ENCODE assay signal across 2 cellular contexts in genomic region chrX:48815266-48815665, GRCh38.
TF ChIP-seq lines count a peak whose summit lies in the region.

No MANE protein-coding gene starts in this region.

TF ChIP-seq in HepG2, 621 proteins besides CTCF, POLR2A, EP300 and RAD21:
- TF ChIP-seq FOXK2 (IDR thresholded peaks at IDR 0.05) (no peak), KLF11 (CRISPR knock-in tag; IDR thresholded peaks at IDR 0.05) (no peak), ZNF563 (CRISPR knock-in tag; IDR thresholded peaks at IDR 0.05) (no peak), ZNF3 (CRISPR knock-in tag; IDR thresholded peaks at IDR 0.05) (no peak), THAP7 (CRISPR knock-in tag; IDR thresholded peaks at IDR 0.05) (no peak), ZGPAT (CRISPR knock-in tag; IDR thresholded peaks at IDR 0.05) (no peak), XBP1 (CRISPR knock-in tag; IDR thresholded peaks at IDR 0.05) (no peak), U2AF1 (optimal IDR thresholded peaks at IDR 0.05; ENCODE audit: low read depth, low read length) (no peak), POLR2AphosphoS2 (IDR thresholded peaks at IDR 0.05; ENCODE audit: low read depth, low read length) (no peak), JUND (CRISPR knock-in tag; IDR thresholded peaks at IDR 0.05) (no peak), FOXM1 (CRISPR knock-in tag; IDR thresholded peaks at IDR 0.05) (no peak), ZNF720 (CRISPR knock-in tag; IDR thresholded peaks at IDR 0.05) (no peak), SAP130 (CRISPR knock-in tag; IDR thresholded peaks at IDR 0.05; ENCODE audit: low read depth) (no peak), HOXD1 (CRISPR knock-in tag; IDR thresholded peaks at IDR 0.05) (no peak), PATZ1 (CRISPR knock-in tag; IDR thresholded peaks at IDR 0.05) (no peak), FOXA1 (IDR thresholded peaks at IDR 0.05) (no peak), FOXA1 (CRISPR knock-in tag; IDR thresholded peaks at IDR 0.05) (no peak), ATAD3A (CRISPR knock-in tag; IDR thresholded peaks at IDR 0.05) (no peak), NRL (CRISPR knock-in tag; IDR thresholded peaks at IDR 0.05; ENCODE audit: borderline replicate concordance) (no peak), SAFB2 (CRISPR knock-in tag; IDR thresholded peaks at IDR 0.05; ENCODE audit: borderline replicate concordance, low read depth) (no peak)
- TF ChIP-seq, protein P1, sequence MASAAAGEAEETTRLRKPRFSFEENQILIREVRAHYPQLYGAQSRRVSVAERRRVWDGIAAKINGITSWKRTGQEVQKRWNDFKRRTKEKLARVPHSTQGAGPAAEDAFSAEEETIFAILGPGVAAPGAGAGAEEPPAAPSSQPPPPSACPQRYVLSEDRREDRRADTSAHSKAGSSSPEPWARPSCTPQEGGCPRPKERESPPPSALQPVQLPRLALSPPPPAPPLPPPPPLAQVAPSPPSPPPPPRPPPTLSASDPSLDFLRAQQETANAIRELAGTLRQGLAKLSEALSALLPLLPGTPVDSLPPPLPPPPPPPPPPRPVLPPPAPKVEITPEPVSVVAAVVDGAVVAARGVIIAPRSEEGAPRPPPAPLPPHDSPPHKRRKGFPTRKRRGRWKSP (CRISPR knock-in tag; IDR thresholded peaks at IDR 0.05) = no peak

TF ChIP-seq in HEK293, 187 proteins besides CTCF, POLR2A, EP300 and RAD21:
- TF ChIP-seq EGR2 (tag by site-specific recombination; IDR thresholded peaks at IDR 0.05; ENCODE audit: low read depth) (peak; percentile 26; the same call in 1 of the 2 replicates), ZFHX2 (tag by site-specific recombination; conservative IDR thresholded peaks at IDR 0.05) (peak; percentile 28; the same call in 1 of the 2 replicates), KLF7 (tag by site-specific recombination; IDR thresholded peaks at IDR 0.05; ENCODE audit: borderline replicate concordance) (no peak), ZNF560 (tag by site-specific recombination; IDR thresholded peaks at IDR 0.05; ENCODE audit: borderline replicate concordance) (no peak)
TF ChIP-seq in HEK293: peak in this region for 2.
